In genomic region chr12:49277466-49277865, GRCh38 we compare ENCODE assay signal across 28 cellular contexts. TPM values are rescaled to one million over a fixed set of nuclear protein-coding genes. Genes with fewer than 3 reads are reported as not detected.
DNase-seq lines count a peak whose midpoint lies in the region; ATAC-seq, FAIRE-seq and TF ChIP-seq lines count a peak whose summit lies in the region.
"Had no signal": no experiment of that assay in that cellular context is flagged by ENCODE, and none has a peak within 500 bp of the region (broad histone marks: within the 10 kb centered on the region; RNA-seq: fewer than 3 reads in every experiment).

No MANE protein-coding gene starts in this region.

- DNase-seq in activated T-cell treated with anti-CD3 and anti-CD28 coated beads, Interleukin-2, amount 50 U/mL, for 72 hours: no peak
- no peak for DNase-seq in activated T-cell treated with anti-CD3 and anti-CD28 coated beads, Interleukin-2, amount 50 U/mL, for 24 hours
- DNase-seq in RWPE1 (ENCODE audit: low spot score) (no peak), HepG2 (ENCODE audit: low spot score) (no peak), esophagus muscularis mucosa (ENCODE audit: extremely low spot score) (no peak), iPS-NIHi7 (ENCODE audit: extremely low spot score) (no peak)
- DNase-seq in stimulated activated effector memory CD8-positive, alpha-beta T cell treated with anti-CD3 and anti-CD28 coated beads, Interleukin-12 subunit alpha, Interleukin-12 subunit beta, amount 100 ng/mL, for 72 hours (ENCODE audit: low spot score in 2 of 2): no peak
- DNase-seq in CD4-positive, alpha-beta T cell: no peak
- DNase-seq: 8988T; DMS53; Karpas-422; NCI-H1092; NCI-H1417 treated with DMSO at 0.1 percent for 48 hours; NCI-H1694 treated with DMSO at 0.1 percent for 48 hours; NCI-H2081; NCI-H2227 treated with DMSO at 0.1 percent for 48 hours; NCI-H510A; NK-92 treated with Interleukin-12 subunit alpha and Interleukin-12 subunit beta, amount 100 ng/mL, for 24 hours; PC-3; Right ventricle myocardium superior had no signal

- no peaks in the 10 kb centered on the region for H3K9me3 Mint-ChIP-seq in activated T-cell treated with anti-CD3 and anti-CD28 coated beads, Interleukin-2, amount 50 U/mL, for 72 hours
- H3K9me3 Mint-ChIP-seq in activated T-cell treated with anti-CD3 and anti-CD28 coated beads, Interleukin-2, amount 50 U/mL, for 24 hours: no peaks in the 10 kb centered on the region
- no peaks in the 10 kb centered on the region for H3K9me3 Mint-ChIP-seq in stimulated activated effector memory CD8-positive, alpha-beta T cell treated with anti-CD3 and anti-CD28 coated beads, Interleukin-12 subunit alpha, Interleukin-12 subunit beta, amount 100 ng/mL, for 72 hours
- no peaks in the 10 kb centered on the region for H3K9me3 Mint-ChIP-seq in CD4-positive, alpha-beta T cell
- H3K9me3 Mint-ChIP-seq: GM23338 had no signal

- H3K27ac ChIP-seq in RWPE1: peak overlapping the region; percentile 65; the same call in 1 of the 2 replicates
- no peak overlapping the region for H3K27ac ChIP-seq in HepG2 (ENCODE audit: extremely low read length, insufficient read depth, low read length)
- H3K27ac ChIP-seq in esophagus muscularis mucosa (replicated peaks in 1 of 4): no peak overlapping the region
- H3K27ac ChIP-seq in CD4-positive, alpha-beta T cell (ENCODE audit: low read depth, low read length): no peak overlapping the region
- H3K27ac ChIP-seq: SJSA1 had no signal

- TF ChIP-seq RAD21 in HepG2 (CRISPR knock-in tag; IDR thresholded peaks at IDR 0.05): no peak

- no peak overlapping the region for H3K4me3 ChIP-seq in HepG2 (replicated peaks in 1 of 3; ENCODE audit: insufficient read depth in 1 of 3, low read depth in 2 of 3, low read length in 3 of 3)
- no peak overlapping the region for H3K4me3 ChIP-seq in esophagus muscularis mucosa
- H3K4me3 ChIP-seq: GM12878, GM23338, HAP-1, SJSA1 had no signal

- intact Hi-C loops in HepG2 (cut with micrococcal nuclease; ENCODE audit: unreplicated experiment) (no loop called here), esophagus muscularis mucosa (cut with DNase I) (no loop called here)
- intact Hi-C loops in CD4-positive, alpha-beta T cell (cut with DNase I, micrococcal nuclease): no loop called here

- H3K36me3 ChIP-seq in HepG2 (replicated peaks in 1 of 2; ENCODE audit: control insufficient read depth in 1 of 2, insufficient read depth in 2 of 2, low read length in 2 of 2): peaks cover 2 to 7% of the 10 kb centered on the region in 2 experiments
- peaks cover 9 to 15% (median 14%) of the 10 kb centered on the region in 4 donors for H3K36me3 ChIP-seq in esophagus muscularis mucosa

- H3K79me2 ChIP-seq in HepG2 (ENCODE audit: insufficient read depth, low read length): no peaks in the 10 kb centered on the region

- no peak for FAIRE-seq in HepG2 (lab: Jason Lieb, UNC)
- FAIRE-seq: D721Med, G401.6, GM12878 had no signal

- H3K27me3 ChIP-seq in HepG2 (ENCODE audit: control insufficient read depth in 1 of 2, insufficient read depth in 2 of 2, low read length in 2 of 2) (peaks cover 5 to 13% of the 10 kb centered on the region in 2 experiments; a peak in 4 of 5 replicates), esophagus muscularis mucosa (no peaks in the 10 kb centered on the region)
- H3K27me3 ChIP-seq in CD4-positive, alpha-beta T cell (ENCODE audit: control insufficient read depth, insufficient read depth, low read length): no peaks in the 10 kb centered on the region

- no peaks in the 10 kb centered on the region for H3K4me1 Mint-ChIP-seq in activated T-cell treated with anti-CD3 and anti-CD28 coated beads, Interleukin-2, amount 50 U/mL, for 72 hours (ENCODE audit: low read depth)
- peaks cover 2% of the 10 kb centered on the region for H3K4me1 Mint-ChIP-seq in activated T-cell treated with anti-CD3 and anti-CD28 coated beads, Interleukin-2, amount 50 U/mL, for 24 hours (ENCODE audit: low read depth)
- no peaks in the 10 kb centered on the region for H3K4me1 Mint-ChIP-seq in stimulated activated effector memory CD8-positive, alpha-beta T cell treated with anti-CD3 and anti-CD28 coated beads, Interleukin-12 subunit alpha, Interleukin-12 subunit beta, amount 100 ng/mL, for 72 hours
- H3K4me1 Mint-ChIP-seq in CD4-positive, alpha-beta T cell (ENCODE audit: low read depth): no peaks in the 10 kb centered on the region

- no peak overlapping the region for H3K4me2 ChIP-seq in HepG2 (ENCODE audit: low read depth, low read length)
- H3K4me2 ChIP-seq: GM23338 had no signal

- no peaks in the 10 kb centered on the region for H3K27me3 Mint-ChIP-seq in activated T-cell treated with anti-CD3 and anti-CD28 coated beads, Interleukin-2, amount 50 U/mL, for 72 hours (ENCODE audit: low read depth)
- no peaks in the 10 kb centered on the region for H3K27me3 Mint-ChIP-seq in activated T-cell treated with anti-CD3 and anti-CD28 coated beads, Interleukin-2, amount 50 U/mL, for 24 hours
- peaks cover 7% of the 10 kb centered on the region for H3K27me3 Mint-ChIP-seq in CD4-positive, alpha-beta T cell

- H3K36me3 Mint-ChIP-seq in activated T-cell treated with anti-CD3 and anti-CD28 coated beads, Interleukin-2, amount 50 U/mL, for 72 hours (ENCODE audit: insufficient read depth in 2 of 2): peaks cover 1 to 10% of the 10 kb centered on the region in 2 donors
- peaks cover 16% of the 10 kb centered on the region for H3K36me3 Mint-ChIP-seq in activated T-cell treated with anti-CD3 and anti-CD28 coated beads, Interleukin-2, amount 50 U/mL, for 24 hours (ENCODE audit: low read depth)
- H3K36me3 Mint-ChIP-seq in stimulated activated effector memory CD8-positive, alpha-beta T cell treated with anti-CD3 and anti-CD28 coated beads, Interleukin-12 subunit alpha, Interleukin-12 subunit beta, amount 100 ng/mL, for 72 hours: peaks cover 28% of the 10 kb centered on the region
- H3K36me3 Mint-ChIP-seq in CD4-positive, alpha-beta T cell (ENCODE audit: low read depth): peaks cover 12% of the 10 kb centered on the region

- TF ChIP-seq CTCF in RWPE1 (conservative IDR thresholded peaks at IDR 0.05; ENCODE audit: low read depth) (no peak), HepG2 (CRISPR knock-in tag; IDR thresholded peaks at IDR 0.05) (no peak), esophagus muscularis mucosa (IDR thresholded peaks at IDR 0.05) (no peak)
- no peak for TF ChIP-seq CTCF in CD4-positive, alpha-beta T cell (IDR thresholded peaks at IDR 0.05)

- TF ChIP-seq EP300 in HepG2 (IDR thresholded peaks at IDR 0.05; ENCODE audit: low read depth in 2 of 2, low read length in 2 of 2): no peak
- TF ChIP-seq EP300 in HepG2 (CRISPR knock-in tag; IDR thresholded peaks at IDR 0.05; ENCODE audit: borderline replicate concordance): no peak
- TF ChIP-seq EP300 in esophagus muscularis mucosa (IDR thresholded peaks at IDR 0.05): no peak

- WGBS in HepG2 (ENCODE audit: low lambda C conversion rate): 46% methylated on average over 5 of the region's 7 CpGs
- WGBS in esophagus muscularis mucosa: 95% methylated on average over 6 of the region's 7 CpGs

- no peak overlapping the region for H3K4me3 Mint-ChIP-seq in activated T-cell treated with anti-CD3 and anti-CD28 coated beads, Interleukin-2, amount 50 U/mL, for 72 hours
- no peak overlapping the region for H3K4me3 Mint-ChIP-seq in activated T-cell treated with anti-CD3 and anti-CD28 coated beads, Interleukin-2, amount 50 U/mL, for 24 hours
- H3K4me3 Mint-ChIP-seq in stimulated activated effector memory CD8-positive, alpha-beta T cell treated with anti-CD3 and anti-CD28 coated beads, Interleukin-12 subunit alpha, Interleukin-12 subunit beta, amount 100 ng/mL, for 72 hours: no peak overlapping the region
- H3K4me3 Mint-ChIP-seq in CD4-positive, alpha-beta T cell: no peak overlapping the region
- H3K4me3 Mint-ChIP-seq: GM23338 had no signal

- BruUV-seq in HepG2 (replicated peaks; lab: Mats Ljungman, UMichigan): no TSS peak

- H3K27ac Mint-ChIP-seq in activated T-cell treated with anti-CD3 and anti-CD28 coated beads, Interleukin-2, amount 50 U/mL, for 72 hours: no peak overlapping the region
- no peak overlapping the region for H3K27ac Mint-ChIP-seq in activated T-cell treated with anti-CD3 and anti-CD28 coated beads, Interleukin-2, amount 50 U/mL, for 24 hours
- H3K27ac Mint-ChIP-seq in stimulated activated effector memory CD8-positive, alpha-beta T cell treated with anti-CD3 and anti-CD28 coated beads, Interleukin-12 subunit alpha, Interleukin-12 subunit beta, amount 100 ng/mL, for 72 hours: no peak overlapping the region
- no peak overlapping the region for H3K27ac Mint-ChIP-seq in CD4-positive, alpha-beta T cell
- H3K27ac Mint-ChIP-seq: GM23338 had no signal

- TF ChIP-seq POLR2A in HepG2 (IDR thresholded peaks at IDR 0.05; ENCODE audit: insufficient read depth in 1 of 2, low read depth in 2 of 2, low read length in 2 of 2) (no peak), esophagus muscularis mucosa (IDR thresholded peaks at IDR 0.05; ENCODE audit: low read depth) (no peak)

- no peak overlapping the region for H3K9ac ChIP-seq in HepG2 (ENCODE audit: insufficient read depth, low read depth, low read length)

- CTCF ChIA-PET in RWPE1 (lab: Yijun Ruan, JAX) (interaction anchor here (0.6 to 1.6 kb wide), 3 partner anchors 9 to 64 kb away, joined by 3 to 7 read pairs (median 4); no protein-coding TSS in a partner anchor), HepG2 (lab: Yijun Ruan, JAX; ENCODE audit: low intra/inter-chr PET ratio, low total read pairs) (no interaction called here)
- CTCF ChIA-PET in CD4-positive, alpha-beta T cell (lab: Charles Lee): no interaction called here

- in situ Hi-C loops in HepG2 (cut with HindIII; ENCODE audit: extremely low pct_ligation_motif_present, low pct_unique_long_range_greater_than_20kb): no loop called here

- H3K4me1 ChIP-seq in HepG2 (ENCODE audit: insufficient read depth, low read length): peaks cover 35% of the 10 kb centered on the region
- H3K4me1 ChIP-seq in esophagus muscularis mucosa: no peaks in the 10 kb centered on the region
- H3K4me1 ChIP-seq: SJSA1 had no signal

- no peaks in the 10 kb centered on the region for H3K9me3 ChIP-seq in HepG2 (ENCODE audit: low read length)
- H3K9me3 ChIP-seq in esophagus muscularis mucosa: no peaks in the 10 kb centered on the region
- H3K9me3 ChIP-seq in CD4-positive, alpha-beta T cell (ENCODE audit: control insufficient read depth, low read length): no peaks in the 10 kb centered on the region
- H3K9me3 ChIP-seq: HAP-1 had no signal

- peaks cover 14% of the 10 kb centered on the region; the same call in 1 of the 2 replicates for H4K20me1 ChIP-seq in HepG2 (ENCODE audit: insufficient read depth, low read length)

- POLR2A ChIA-PET in RWPE1 (lab: Yijun Ruan, JAX; ENCODE audit: low non-redundant PET): no interaction called here
- POLR2A ChIA-PET in HepG2 (lab: Yijun Ruan, JAX): interaction anchor here (7.0 kb wide), 1 partner anchor 11 kb away, joined by 56 read pairs; no protein-coding TSS in a partner anchor
- POLR2A ChIA-PET in CD4-positive, alpha-beta T cell (lab: Charles Lee): no interaction called here

- H2AFZ ChIP-seq in HepG2 (ENCODE audit: low read length): no peak overlapping the region
- H2AFZ ChIP-seq: GM23338 had no signal

- peak; percentile 8 to 16 for ATAC-seq in activated T-cell treated with anti-CD3 and anti-CD28 coated beads, Interleukin-2, amount 50 U/mL, for 72 hours (replicated peaks in 1 of 2)
- ATAC-seq in HepG2: peak; percentile 8
- peak; percentile 18 for ATAC-seq in stimulated activated effector memory CD8-positive, alpha-beta T cell treated with anti-CD3 and anti-CD28 coated beads, Interleukin-12 subunit alpha, Interleukin-12 subunit beta, amount 100 ng/mL, for 72 hours
- no peak for ATAC-seq in CD4-positive, alpha-beta T cell (ENCODE audit: poor library complexity)
- ATAC-seq: GM12878, GM23338, PC-3 had no signal

RNA-seq across cellular contexts. Expression of gene TUBA1C, which starts 12.6 kb away (rescaled TPM):
- total RNA-seq in activated T-cell treated with anti-CD3 and anti-CD28 coated beads, Interleukin-2, amount 50 U/mL, for 72 hours: 100 to 1,000 TPM; 124 to 151 TPM
- total RNA-seq in HepG2 (2016; rRNA removed; fragmentation: Illumina TruSeq; extraction: Trizol): 693 and 807 TPM in 2 replicates
- total RNA-seq in HepG2 (2016; cell fraction: cytosol; rRNA removed; fragmentation: Illumina TruSeq; extraction: Trizol; ENCODE audit: low read depth): 65.5 and 78.7 TPM in 2 replicates
- total RNA-seq in HepG2 (2016; cell fraction: insoluble cytoplasmic fraction; rRNA removed; fragmentation: Illumina TruSeq; extraction: Trizol): 710 and 734 TPM in 2 replicates
- total RNA-seq in HepG2 (2016; cell fraction: membrane; rRNA removed; fragmentation: Illumina TruSeq; extraction: Trizol): 176 and 201 TPM in 2 replicates
- total RNA-seq in HepG2 (2016; cell fraction: nucleus; rRNA removed; fragmentation: Illumina TruSeq; extraction: Trizol): 210 and 226 TPM in 2 replicates
- polyA plus RNA-seq in HepG2 (2011; rRNA removed): 924 and 1,075 TPM in 2 replicates
- 1,098 and 1,321 TPM in 2 replicates for polyA plus RNA-seq in HepG2 (2011; cell fraction: cytosol; rRNA removed)
- polyA plus RNA-seq in HepG2 (2011; cell fraction: nucleus; rRNA removed): 307 and 395 TPM in 2 replicates
- 285 and 347 TPM in 2 replicates for polyA plus RNA-seq in HepG2 (2012)
- polyA plus RNA-seq in HepG2 (2016; cell fraction: cytosol; fragmentation: Illumina TruSeq; extraction: Trizol; ENCODE audit: low read depth): 102 and 118 TPM in 2 replicates
- polyA plus RNA-seq in HepG2 (2016; cell fraction: insoluble cytoplasmic fraction; fragmentation: Illumina TruSeq; extraction: Trizol; ENCODE audit: low read depth): 1,000 and 1,082 TPM in 2 replicates
- polyA plus RNA-seq in HepG2 (2016; cell fraction: membrane; fragmentation: Illumina TruSeq; extraction: Trizol; ENCODE audit: low read depth): 180 and 223 TPM in 2 replicates
- 338 and 346 TPM in 2 replicates for polyA plus RNA-seq in HepG2 (2016; cell fraction: nucleus; fragmentation: Illumina TruSeq; extraction: Trizol; ENCODE audit: insufficient read depth, low read depth)
- 2,204 and 5,291 TPM in 2 replicates for polyA minus RNA-seq in HepG2 (2011; rRNA and poly(A)+ RNA removed; ENCODE audit: low replicate concordance)
- polyA minus RNA-seq in HepG2 (2011; cell fraction: cytosol; rRNA and poly(A)+ RNA removed): 286 and 294 TPM in 2 replicates
- 113 and 150 TPM in 2 replicates for polyA minus RNA-seq in HepG2 (2011; cell fraction: nucleus; rRNA and poly(A)+ RNA removed)
- total RNA-seq in esophagus muscularis mucosa: 100 to 1,000 TPM; 129 to 190 (median 167) TPM
- total RNA-seq in CD4-positive, alpha-beta T cell: 10 to 100 TPM; 23.4 to 28.9 TPM

RNA-seq across cellular contexts. Expression of gene PRPH, which starts 17.5 kb away (rescaled TPM):
- 1 to 10 TPM in 1 of 2 donors, not detected in 1; 1.7 TPM for total RNA-seq in activated T-cell treated with anti-CD3 and anti-CD28 coated beads, Interleukin-2, amount 50 U/mL, for 72 hours
- not detected in 2 replicates for total RNA-seq in HepG2 (2016; rRNA removed; fragmentation: Illumina TruSeq; extraction: Trizol)
- total RNA-seq in HepG2 (2016; cell fraction: cytosol; rRNA removed; fragmentation: Illumina TruSeq; extraction: Trizol; ENCODE audit: low read depth): not detected in 2 replicates
- total RNA-seq in HepG2 (2016; cell fraction: insoluble cytoplasmic fraction; rRNA removed; fragmentation: Illumina TruSeq; extraction: Trizol): not detected in 2 replicates
- not detected in 2 replicates for total RNA-seq in HepG2 (2016; cell fraction: membrane; rRNA removed; fragmentation: Illumina TruSeq; extraction: Trizol)
- not detected in 2 replicates for total RNA-seq in HepG2 (2016; cell fraction: nucleus; rRNA removed; fragmentation: Illumina TruSeq; extraction: Trizol)
- 0.12 and 0.51 TPM in 2 replicates for polyA plus RNA-seq in HepG2 (2011; rRNA removed)
- 0.44 and 0.54 TPM in 2 replicates for polyA plus RNA-seq in HepG2 (2011; cell fraction: cytosol; rRNA removed)
- 0.16 and 0.35 TPM in 2 replicates for polyA plus RNA-seq in HepG2 (2011; cell fraction: nucleus; rRNA removed)
- polyA plus RNA-seq in HepG2 (2012): 0.36 TPM in 1 of 2 replicates, not detected in the other
- not detected in 2 replicates for polyA plus RNA-seq in HepG2 (2016; cell fraction: cytosol; fragmentation: Illumina TruSeq; extraction: Trizol; ENCODE audit: low read depth)
- not detected in 2 replicates for polyA plus RNA-seq in HepG2 (2016; cell fraction: insoluble cytoplasmic fraction; fragmentation: Illumina TruSeq; extraction: Trizol; ENCODE audit: low read depth)
- 0.17 TPM in 1 of 2 replicates, not detected in the other for polyA plus RNA-seq in HepG2 (2016; cell fraction: membrane; fragmentation: Illumina TruSeq; extraction: Trizol; ENCODE audit: low read depth)
- not detected in 2 replicates for polyA plus RNA-seq in HepG2 (2016; cell fraction: nucleus; fragmentation: Illumina TruSeq; extraction: Trizol; ENCODE audit: insufficient read depth, low read depth)
- polyA minus RNA-seq in HepG2 (2011; rRNA and poly(A)+ RNA removed; ENCODE audit: low replicate concordance): 0.08 and 0.51 TPM in 2 replicates
- polyA minus RNA-seq in HepG2 (2011; cell fraction: cytosol; rRNA and poly(A)+ RNA removed): not detected in 2 replicates
- polyA minus RNA-seq in HepG2 (2011; cell fraction: nucleus; rRNA and poly(A)+ RNA removed): not detected in 2 replicates
- 10 to 100 TPM in 3 of 4 donors, 1 to 10 TPM in 1; 9.9 to 24.5 (median 10.4) TPM for total RNA-seq in esophagus muscularis mucosa
- total RNA-seq in CD4-positive, alpha-beta T cell: under 1 TPM in 1 of 2 experiments, not detected in 1; 0.56 TPM
- total RNA-seq: HT-29, Right ventricle myocardium superior, SJSA1 had no signal
- polyA plus RNA-seq: BJ had no signal

RNA-seq across cellular contexts. Expression of gene TROAP, which starts 45.6 kb away (rescaled TPM):
- total RNA-seq in activated T-cell treated with anti-CD3 and anti-CD28 coated beads, Interleukin-2, amount 50 U/mL, for 72 hours: 10 to 100 TPM; 63.8 to 77.9 TPM
- 27.0 and 30.9 TPM in 2 replicates for total RNA-seq in HepG2 (2016; rRNA removed; fragmentation: Illumina TruSeq; extraction: Trizol)
- 39.0 and 40.8 TPM in 2 replicates for total RNA-seq in HepG2 (2016; cell fraction: cytosol; rRNA removed; fragmentation: Illumina TruSeq; extraction: Trizol; ENCODE audit: low read depth)
- 23.8 and 32.4 TPM in 2 replicates for total RNA-seq in HepG2 (2016; cell fraction: insoluble cytoplasmic fraction; rRNA removed; fragmentation: Illumina TruSeq; extraction: Trizol)
- 29.7 and 31.6 TPM in 2 replicates for total RNA-seq in HepG2 (2016; cell fraction: membrane; rRNA removed; fragmentation: Illumina TruSeq; extraction: Trizol)
- total RNA-seq in HepG2 (2016; cell fraction: nucleus; rRNA removed; fragmentation: Illumina TruSeq; extraction: Trizol): 29.6 and 32.8 TPM in 2 replicates
- 14.8 and 22.5 TPM in 2 replicates for polyA plus RNA-seq in HepG2 (2011; rRNA removed)
- 5.9 and 12.4 TPM in 2 replicates for polyA plus RNA-seq in HepG2 (2011; cell fraction: cytosol; rRNA removed)
- polyA plus RNA-seq in HepG2 (2011; cell fraction: nucleus; rRNA removed): 41.8 and 61.6 TPM in 2 replicates
- polyA plus RNA-seq in HepG2 (2012): 10.3 and 16.7 TPM in 2 replicates
- polyA plus RNA-seq in HepG2 (2016; cell fraction: cytosol; fragmentation: Illumina TruSeq; extraction: Trizol; ENCODE audit: low read depth): 31.5 and 36.5 TPM in 2 replicates
- polyA plus RNA-seq in HepG2 (2016; cell fraction: insoluble cytoplasmic fraction; fragmentation: Illumina TruSeq; extraction: Trizol; ENCODE audit: low read depth): 34.0 and 36.9 TPM in 2 replicates
- 22.9 and 31.7 TPM in 2 replicates for polyA plus RNA-seq in HepG2 (2016; cell fraction: membrane; fragmentation: Illumina TruSeq; extraction: Trizol; ENCODE audit: low read depth)
- polyA plus RNA-seq in HepG2 (2016; cell fraction: nucleus; fragmentation: Illumina TruSeq; extraction: Trizol; ENCODE audit: insufficient read depth, low read depth): 91.9 and 95.0 TPM in 2 replicates
- 20.0 and 123 TPM in 2 replicates for polyA minus RNA-seq in HepG2 (2011; rRNA and poly(A)+ RNA removed; ENCODE audit: low replicate concordance)
- 6.9 and 7.2 TPM in 2 replicates for polyA minus RNA-seq in HepG2 (2011; cell fraction: cytosol; rRNA and poly(A)+ RNA removed)
- 28.0 and 47.6 TPM in 2 replicates for polyA minus RNA-seq in HepG2 (2011; cell fraction: nucleus; rRNA and poly(A)+ RNA removed)
- total RNA-seq in esophagus muscularis mucosa: under 1 TPM in 2 of 4 donors, not detected in 2; 0.26 to 0.80 TPM
- under 1 TPM; 0.30 to 0.31 TPM for total RNA-seq in CD4-positive, alpha-beta T cell

RNA-seq across cellular contexts. Expression of gene C1QL4, which starts 59.5 kb away (rescaled TPM):
- total RNA-seq in activated T-cell treated with anti-CD3 and anti-CD28 coated beads, Interleukin-2, amount 50 U/mL, for 72 hours: under 1 TPM in 1 of 2 donors, not detected in 1; 0.12 TPM
- total RNA-seq in HepG2 (2016; rRNA removed; fragmentation: Illumina TruSeq; extraction: Trizol) (not detected in 2 replicates), esophagus muscularis mucosa (not detected)
- not detected in 2 replicates for total RNA-seq in HepG2 (2016; cell fraction: cytosol; rRNA removed; fragmentation: Illumina TruSeq; extraction: Trizol; ENCODE audit: low read depth)
- total RNA-seq in HepG2 (2016; cell fraction: insoluble cytoplasmic fraction; rRNA removed; fragmentation: Illumina TruSeq; extraction: Trizol): not detected in 2 replicates
- total RNA-seq in HepG2 (2016; cell fraction: membrane; rRNA removed; fragmentation: Illumina TruSeq; extraction: Trizol): not detected in 2 replicates
- not detected in 2 replicates for total RNA-seq in HepG2 (2016; cell fraction: nucleus; rRNA removed; fragmentation: Illumina TruSeq; extraction: Trizol)
- 0.03 TPM in 2 replicates for polyA plus RNA-seq in HepG2 (2011; rRNA removed)
- 0.06 and 0.08 TPM in 2 replicates for polyA plus RNA-seq in HepG2 (2011; cell fraction: cytosol; rRNA removed)
- polyA plus RNA-seq in HepG2 (2011; cell fraction: nucleus; rRNA removed): 0.07 TPM in 1 of 2 replicates, not detected in the other
- 0.07 and 0.12 TPM in 2 replicates for polyA plus RNA-seq in HepG2 (2012)
- not detected in 2 replicates for polyA plus RNA-seq in HepG2 (2016; cell fraction: cytosol; fragmentation: Illumina TruSeq; extraction: Trizol; ENCODE audit: low read depth)
- not detected in 2 replicates for polyA plus RNA-seq in HepG2 (2016; cell fraction: insoluble cytoplasmic fraction; fragmentation: Illumina TruSeq; extraction: Trizol; ENCODE audit: low read depth)
- not detected in 2 replicates for polyA plus RNA-seq in HepG2 (2016; cell fraction: membrane; fragmentation: Illumina TruSeq; extraction: Trizol; ENCODE audit: low read depth)
- polyA plus RNA-seq in HepG2 (2016; cell fraction: nucleus; fragmentation: Illumina TruSeq; extraction: Trizol; ENCODE audit: insufficient read depth, low read depth): not detected in 2 replicates
- 0.09 TPM in 1 of 2 replicates, not detected in the other for polyA minus RNA-seq in HepG2 (2011; rRNA and poly(A)+ RNA removed; ENCODE audit: low replicate concordance)
- polyA minus RNA-seq in HepG2 (2011; cell fraction: cytosol; rRNA and poly(A)+ RNA removed): not detected in 2 replicates
- not detected in 2 replicates for polyA minus RNA-seq in HepG2 (2011; cell fraction: nucleus; rRNA and poly(A)+ RNA removed)
- total RNA-seq in CD4-positive, alpha-beta T cell: not detected
- total RNA-seq: GM12878, GM23338, HT-29, Right ventricle myocardium superior had no signal
- polyA plus RNA-seq: BJ, GM23338 had no signal

Comparison
In these comparisons a context has a peak if more than half of its experiments do, and no peak if none do; other contexts are left out.
1. RNA of gene PRPH, which starts 17.5 kb away (total RNA-seq): 9.9 to 24.5 TPM in esophagus muscularis mucosa; 1.7 TPM in activated T-cell treated with anti-CD3 and anti-CD28 coated beads, Interleukin-2, amount 50 U/mL, for 72 hours, 0.56 TPM in CD4-positive, alpha-beta T cell and not detected in HepG2; every median in the first group is over 4 times any median in the second.
2. RNA of gene TROAP, which starts 45.6 kb away (total RNA-seq): 63.8 to 77.9 TPM in activated T-cell treated with anti-CD3 and anti-CD28 coated beads, Interleukin-2, amount 50 U/mL, for 72 hours and 23.8 to 40.8 TPM in HepG2; 0.30 to 0.31 TPM in CD4-positive, alpha-beta T cell and 0.26 to 0.80 TPM in esophagus muscularis mucosa; every median in the first group is over 10 times any median in the second.